1 cellular context compared by ENCODE assay signal in the genomic region with DNA sequence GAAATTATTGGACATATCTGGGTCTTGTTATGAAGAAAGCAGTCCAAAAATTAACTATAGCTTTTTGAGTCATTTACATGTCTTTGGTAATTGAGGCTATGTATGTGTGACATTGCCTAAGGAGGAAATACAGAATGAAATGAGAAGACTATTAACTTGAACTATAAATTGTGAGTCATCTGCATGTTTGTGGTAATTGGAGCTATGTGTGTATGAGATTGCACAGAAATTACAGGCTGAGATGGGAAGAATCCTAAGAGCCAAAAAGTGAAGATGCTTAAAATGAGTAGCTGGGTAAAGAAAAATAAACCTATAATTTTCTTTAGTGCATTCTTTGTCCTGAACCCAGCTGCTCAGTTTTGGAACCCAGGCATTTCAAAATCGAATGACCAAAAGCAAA.
TF ChIP-seq lines count a peak whose summit lies in the region.

No MANE protein-coding gene starts in this region.

TF ChIP-seq in GM23338, 12 proteins besides CTCF, POLR2A, EP300 and RAD21 (continued from another document):
- TF ChIP-seq ZNF462 (CRISPR knock-in tag; IDR thresholded peaks at IDR 0.05) (no peak), POLR2AphosphoS5 (IDR thresholded peaks at IDR 0.05; ENCODE audit: low read depth) (no peak), REST (IDR thresholded peaks at IDR 0.05; ENCODE audit: unreplicated experiment) (no peak), JUNB (IDR thresholded peaks at IDR 0.05; ENCODE audit: unreplicated experiment) (no peak), EZH2phosphoT487 (IDR thresholded peaks at IDR 0.05; ENCODE audit: unreplicated experiment) (no peak), ZNF114 (CRISPR knock-in tag; IDR thresholded peaks at IDR 0.05) (no peak), CREB1 (CRISPR knock-in tag; IDR thresholded peaks at IDR 0.05; ENCODE audit: low read depth) (no peak), NANOG (IDR thresholded peaks at IDR 0.05; ENCODE audit: borderline replicate concordance) (no peak), EZH2 (IDR thresholded peaks at IDR 0.05; ENCODE audit: low read depth, unreplicated experiment) (no peak)
- TF ChIP-seq, protein P1, sequence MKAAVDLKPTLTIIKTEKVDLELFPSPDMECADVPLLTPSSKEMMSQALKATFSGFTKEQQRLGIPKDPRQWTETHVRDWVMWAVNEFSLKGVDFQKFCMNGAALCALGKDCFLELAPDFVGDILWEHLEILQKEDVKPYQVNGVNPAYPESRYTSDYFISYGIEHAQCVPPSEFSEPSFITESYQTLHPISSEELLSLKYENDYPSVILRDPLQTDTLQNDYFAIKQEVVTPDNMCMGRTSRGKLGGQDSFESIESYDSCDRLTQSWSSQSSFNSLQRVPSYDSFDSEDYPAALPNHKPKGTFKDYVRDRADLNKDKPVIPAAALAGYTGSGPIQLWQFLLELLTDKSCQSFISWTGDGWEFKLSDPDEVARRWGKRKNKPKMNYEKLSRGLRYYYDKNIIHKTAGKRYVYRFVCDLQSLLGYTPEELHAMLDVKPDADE (IDR thresholded peaks at IDR 0.05), result no peak
TF ChIP-seq in GM23338: peak in this region for 0.
